Comparison of ENCODE assay signal across 25 cellular contexts in the genomic region with DNA sequence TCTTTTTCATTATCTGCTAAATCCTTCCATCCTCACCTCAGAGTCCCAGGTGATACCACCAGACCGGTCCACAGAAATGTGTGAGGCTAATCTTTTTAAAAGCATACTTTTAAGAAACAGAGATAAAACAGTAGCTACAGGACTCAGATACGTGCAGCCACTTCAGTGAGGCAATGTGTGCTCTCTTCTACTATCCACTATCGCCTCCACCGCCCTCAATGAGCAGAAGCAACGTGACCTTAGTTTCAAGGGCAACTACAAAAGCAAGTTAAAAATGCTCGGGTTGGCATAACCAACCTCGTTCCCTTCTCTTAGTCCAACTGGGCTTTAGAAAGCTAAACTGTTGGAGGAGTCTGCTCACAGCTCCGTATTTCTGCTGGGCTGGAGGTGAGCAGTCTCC. TPM values are rescaled to one million over a fixed set of nuclear protein-coding genes. Genes with fewer than 3 reads are reported as not detected.
DNase-seq lines count a peak whose midpoint lies in the region; ATAC-seq and TF ChIP-seq lines count a peak whose summit lies in the region.
"Had no signal": no experiment of that assay in that cellular context is flagged by ENCODE, and none has a peak within 500 bp of the region (broad histone marks: within the 10 kb centered on the region; RNA-seq: fewer than 3 reads in every experiment).

No MANE protein-coding gene starts in this region.

- TF ChIP-seq CTCF in foreskin keratinocyte (conservative IDR thresholded peaks at IDR 0.05) (no peak), neural crest cell (conservative IDR thresholded peaks at IDR 0.05) (no peak)

- H3K4me3 Mint-ChIP-seq in neural crest cell = peak overlapping the region; percentile 91
- H3K4me3 Mint-ChIP-seq: stimulated activated naive CD8-positive, alpha-beta T cell treated with anti-CD3 and anti-CD28 coated beads, Interleukin-15, Interleukin-2, amounts not matched to agents 100 ng/mL and 50 ng/mL, for 24 hours had no signal

- intact Hi-C loops in cardiac septum (cut with DNase I) (no loop called here), left ventricle myocardium superior (cut with micrococcal nuclease) (no loop called here)

- no peaks in the 10 kb centered on the region for H3K27me3 ChIP-seq in foreskin keratinocyte
- H3K27me3 ChIP-seq: ascending aorta had no signal

- no peak overlapping the region for H3K27ac Mint-ChIP-seq in neural crest cell (ENCODE audit: unreplicated experiment)
- H3K27ac Mint-ChIP-seq: stimulated activated naive CD8-positive, alpha-beta T cell treated with anti-CD3 and anti-CD28 coated beads, Interleukin-15, Interleukin-2, amounts not matched to agents 100 ng/mL and 50 ng/mL, for 24 hours had no signal

- peak overlapping the region; percentile 33 for H3K27ac ChIP-seq in foreskin keratinocyte
- H3K27ac ChIP-seq: A549, ascending aorta had no signal

- peaks cover 66% of the 10 kb centered on the region for H3K4me1 Mint-ChIP-seq in neural crest cell

- DNase-seq in cardiac septum (ENCODE audit: low spot score) = peak; percentile 15
- DNase-seq in left ventricle myocardium superior = no peak
- peak in 1 of 2 donors; percentile 37 for DNase-seq in foreskin keratinocyte
- no peak for DNase-seq in neural crest cell (ENCODE audit: low read depth, low spot score)
- no peak for DNase-seq in NCI-H2171 (lab: John Stamatoyannopoulos, UW)
- no peak for DNase-seq in stimulated activated CD4-positive, alpha-beta T cell treated with anti-CD3 and anti-CD28 coated beads, Interleukin-4, amount 100 ng/mL, for 24 hours
- DNase-seq in central memory CD4-positive, alpha-beta T cell = no peak
- no peak for DNase-seq in SKM-1 (lab: John Stamatoyannopoulos, UW; ENCODE audit: unreplicated experiment)
- DNase-seq: activated CD4-positive, alpha-beta T cell treated with anti-CD3 and anti-CD28 coated beads for 1 hour; activated CD8-positive, alpha-beta memory T cell treated with anti-CD3 and anti-CD28 coated beads for 24 hours; activated naive CD4-positive, alpha-beta T cell treated with anti-CD3 and anti-CD28 coated beads, Interleukin-2, amount 50 U/mL, for 16 hours; activated T-cell treated with anti-CD3 and anti-CD28 coated beads, Interleukin-2, amount 50 U/mL, for 48 hours; BE2C; COR-L47; foreskin fibroblast; GOT3; left cardiac atrium; NCI-H2081; NCI-H510A; RPMI8226; stimulated activated CD4-positive, alpha-beta T cell treated with anti-CD3 and anti-CD28 coated beads, Interleukin-4, amount 100 ng/mL, for 1 hour had no signal

- peaks cover 58% of the 10 kb centered on the region for H3K4me1 ChIP-seq in foreskin keratinocyte
- H3K4me1 ChIP-seq: BE2C had no signal

- no peak for ATAC-seq in left ventricle myocardium superior
- no peak for ATAC-seq in foreskin keratinocyte
- ATAC-seq: A549, left cardiac atrium had no signal

- H3K9me3 Mint-ChIP-seq in neural crest cell = no peaks in the 10 kb centered on the region
- H3K9me3 Mint-ChIP-seq: stimulated activated naive CD8-positive, alpha-beta T cell treated with anti-CD3 and anti-CD28 coated beads, Interleukin-15, Interleukin-2, amounts not matched to agents 100 ng/mL and 50 ng/mL, for 24 hours had no signal

- peaks cover 13% of the 10 kb centered on the region for H3K36me3 Mint-ChIP-seq in neural crest cell (ENCODE audit: low read depth)

- peaks cover 30% of the 10 kb centered on the region for H3K27me3 Mint-ChIP-seq in neural crest cell (ENCODE audit: low read depth)

RNA-seq across cellular contexts. Expression of gene FGFR2, which starts 4.2 kb away (rescaled TPM):
- 0.19 TPM for total RNA-seq in cardiac septum
- 0.17 TPM for total RNA-seq in left ventricle myocardium superior
- 30.3 and 35.8 TPM in 2 replicates for total RNA-seq in foreskin keratinocyte
- 11.1 and 14.3 TPM in 2 replicates for polyA plus RNA-seq in foreskin keratinocyte
- total RNA-seq in neural crest cell = 55.5 and 58.4 TPM in 2 replicates
- total RNA-seq: endothelial cell of umbilical vein had no signal

Comparison
In these comparisons a context has a peak if more than half of its experiments do, and no peak if none do; other contexts are left out.
1. RNA of gene FGFR2, which starts 4.2 kb away (total RNA-seq): 55.5 to 58.4 TPM in neural crest cell and 30.3 to 35.8 TPM in foreskin keratinocyte; 0.19 TPM in cardiac septum (single experiment) and 0.17 TPM in left ventricle myocardium superior (single experiment); every median in the first group is over 10 times any median in the second.